ENCODE assay signal across 13 cellular contexts in the genomic region with DNA sequence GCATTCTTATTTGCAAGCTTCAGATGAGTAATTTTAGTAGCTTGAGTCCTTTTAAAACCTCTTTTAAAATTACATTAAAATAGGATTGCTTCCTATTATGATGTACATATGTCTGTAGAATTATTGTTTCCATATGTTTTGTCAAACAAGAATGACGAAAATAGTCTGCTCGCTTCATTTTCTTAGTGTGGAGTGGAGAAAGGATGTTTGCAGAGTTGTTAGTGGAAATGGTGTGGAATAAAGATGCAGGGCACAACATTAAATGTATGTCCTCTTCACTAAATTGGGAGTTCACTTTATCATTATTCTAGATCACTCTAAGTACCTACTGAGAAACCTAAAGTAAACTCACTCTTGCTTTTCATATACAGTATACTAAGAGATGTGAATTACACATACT. TPM values are rescaled to one million over a fixed set of nuclear protein-coding genes. Genes with fewer than 3 reads are reported as not detected.
DNase-seq lines count a peak whose midpoint lies in the region; ATAC-seq, FAIRE-seq and TF ChIP-seq lines count a peak whose summit lies in the region.
"Had no signal": no experiment of that assay in that cellular context is flagged by ENCODE, and none has a peak within 500 bp of the region (broad histone marks: within the 10 kb centered on the region; RNA-seq: fewer than 3 reads in every experiment).

No MANE protein-coding gene starts in this region.

- intact Hi-C loops in sigmoid colon (cut with DNase I), result loop anchor here (5.0 kb wide), 2 partner anchors 50 to 165 kb away; no protein-coding TSS in a partner anchor

- no peak for ATAC-seq in HG02981 (IDR thresholded peaks at IDR 0.05; ENCODE audit: unreplicated experiment)

- H3K36me3 ChIP-seq in sigmoid colon, result no peaks in the 10 kb centered on the region

- no peak for TF ChIP-seq POLR2A in sigmoid colon (IDR thresholded peaks at IDR 0.05)

- peak; percentile 23 for FAIRE-seq in RCC 7860 (lab: Jason Lieb, UNC)

- H3K9me3 ChIP-seq in sigmoid colon, result no peaks in the 10 kb centered on the region
- H3K9me3 ChIP-seq: testis had no signal

- peak overlapping the region; percentile 90 to 95 (median 93) for H3K27ac ChIP-seq in sigmoid colon

- in situ Hi-C loops in ACHN (cut with HindIII; ENCODE audit: low pct_ligation_motif_present, low pct_unique_long_range_greater_than_20kb, low sequenced_read_pairs), result no loop called here

- no peaks in the 10 kb centered on the region for H3K27me3 ChIP-seq in sigmoid colon
- H3K27me3 ChIP-seq: testis had no signal

- H3K4me1 ChIP-seq in sigmoid colon, result peaks cover 4 to 40% (median 18%) of the 10 kb centered on the region in 4 donors

- 89 to 91% methylated on average over 2 of the region's 2 CpGs for WGBS in sigmoid colon, 2 donors

- no peak for DNase-seq in AG10803 (ENCODE audit: low read depth)
- DNase-seq in RCC 7860 (ENCODE audit: low spot score), result no peak
- DNase-seq in fibroblast of pulmonary artery (ENCODE audit: low read depth), result no peak
- no peak for DNase-seq in sigmoid colon
- no peak for DNase-seq in germinal center (ENCODE audit: low spot score)
- DNase-seq in ACHN, result no peak
- DNase-seq in NCI-H2029 (lab: John Stamatoyannopoulos, UW), result no peak
- DNase-seq: activated CD4-positive, alpha-beta T cell treated with anti-CD3 and anti-CD28 coated beads, Interleukin-2, amount 50 U/mL, for 4 hours; activated naive CD4-positive, alpha-beta T cell treated with anti-CD3 and anti-CD28 coated beads, Interleukin-2, amount 10 ng/mL, durations not matched to agents 7 days and 5 days; effector memory CD4-positive, alpha-beta T cell; NCI-H1417; testis had no signal

- TF ChIP-seq EP300 in sigmoid colon (IDR thresholded peaks at IDR 0.05), result no peak

- H3K4me3 ChIP-seq in AG10803 (ENCODE audit: low read length), result peak overlapping the region; percentile 84
- H3K4me3 ChIP-seq in fibroblast of pulmonary artery (replicated peaks; ENCODE audit: low read depth, low read length), result peak overlapping the region; percentile 80
- H3K4me3 ChIP-seq in sigmoid colon, result peak overlapping the region in 1 of 4 donors; percentile 70

- no peak for TF ChIP-seq CTCF in AG10803 (conservative IDR thresholded peaks at IDR 0.05; ENCODE audit: low read length)
- TF ChIP-seq CTCF in fibroblast of pulmonary artery (IDR thresholded peaks at IDR 0.05; ENCODE audit: low read length, missing control alignments), result no peak
- TF ChIP-seq CTCF in sigmoid colon (IDR thresholded peaks at IDR 0.05), result no peak

RNA-seq across cellular contexts. Expression of gene CMSS1, which starts 59.5 kb away (rescaled TPM):
- total RNA-seq in sigmoid colon, result 10 to 100 TPM; 11.1 to 19.4 (median 16.6) TPM
- 10 to 100 TPM in 1 of 3 donors, 1 to 10 TPM in 2; 6.0 to 19.2 (median 7.6) TPM for polyA plus RNA-seq in sigmoid colon
